25 cellular contexts compared by ENCODE assay signal in genomic region chr18:63088262-63088661, GRCh38.
"Had no signal": no experiment of that assay in that cellular context is flagged by ENCODE, and none has a peak within 500 bp of the region (broad histone marks: within the 10 kb centered on the region; RNA-seq: fewer than 3 reads in every experiment).

No MANE protein-coding gene starts in this region.

- H3K27ac Mint-ChIP-seq: activated CD4-positive, alpha-beta T cell treated with anti-CD3 and anti-CD28 coated beads, Interleukin-2, amount 10 ng/mL, durations not matched to agents 7 days and 5 days; activated CD8-positive, alpha-beta memory T cell treated with anti-CD3 and anti-CD28 coated beads, Interleukin-2, amount 10 ng/mL, durations not matched to agents 7 days and 5 days; activated CD8-positive, alpha-beta T cell treated with anti-CD3 and anti-CD28 coated beads for 36 hours; activated naive CD8-positive, alpha-beta T cell treated with anti-CD3 and anti-CD28 coated beads, Interleukin-2, amount 50 U/mL, for 24 hours; activated T-helper 1 cell treated with anti-CD3 and anti-CD28 coated beads, Interleukin-12 subunit alpha, Interleukin-12 subunit beta, Interleukin-2, Interleukin-4 antibody, amounts not matched to agents 30 ng/mL and 10 ng/mL and 1 ng/mL, durations not matched to agents 14 hours and 24 hours and 36 hours; immature natural killer cell; stimulated activated naive B cell treated with anti-CD40 and anti-IgM and Interleukin-4, amounts not matched to agents 10 μg/mL and 1 μg/mL and 100 μg/mL, for 72 hours had no signal

- H3K36me3 ChIP-seq: gastroesophageal sphincter, heart left ventricle, left ventricle myocardium inferior, thoracic aorta, upper lobe of right lung had no signal

- H3K4me1 Mint-ChIP-seq: activated CD4-positive, alpha-beta T cell treated with anti-CD3 and anti-CD28 coated beads, Interleukin-2, amount 10 ng/mL, durations not matched to agents 7 days and 5 days; activated CD8-positive, alpha-beta memory T cell treated with anti-CD3 and anti-CD28 coated beads, Interleukin-2, amount 10 ng/mL, durations not matched to agents 7 days and 5 days; activated naive CD8-positive, alpha-beta T cell treated with anti-CD3 and anti-CD28 coated beads, Interleukin-2, amount 50 U/mL, for 24 hours had no signal

- H3K27ac ChIP-seq: epithelial cell of prostate, gastroesophageal sphincter, heart left ventricle, left ventricle myocardium inferior, thoracic aorta, upper lobe of right lung, VCaP had no signal

- H3K4me1 ChIP-seq: heart left ventricle, left ventricle myocardium inferior, upper lobe of right lung had no signal

- H3K4me3 Mint-ChIP-seq: activated CD4-positive, alpha-beta T cell treated with anti-CD3 and anti-CD28 coated beads, Interleukin-2, amount 10 ng/mL, durations not matched to agents 7 days and 5 days; activated CD8-positive, alpha-beta memory T cell treated with anti-CD3 and anti-CD28 coated beads, Interleukin-2, amount 10 ng/mL, durations not matched to agents 7 days and 5 days; activated CD8-positive, alpha-beta T cell treated with anti-CD3 and anti-CD28 coated beads for 36 hours; activated naive CD8-positive, alpha-beta T cell treated with anti-CD3 and anti-CD28 coated beads, Interleukin-2, amount 50 U/mL, for 24 hours; activated T-helper 1 cell treated with anti-CD3 and anti-CD28 coated beads, Interleukin-12 subunit alpha, Interleukin-12 subunit beta, Interleukin-2, Interleukin-4 antibody, amounts not matched to agents 30 ng/mL and 10 ng/mL and 1 ng/mL, durations not matched to agents 14 hours and 24 hours and 36 hours; immature natural killer cell; nephron; stimulated activated naive B cell treated with anti-CD40 and anti-IgM and Interleukin-4, amounts not matched to agents 10 μg/mL and 1 μg/mL and 100 μg/mL, for 72 hours had no signal

- H3K36me3 Mint-ChIP-seq: activated CD8-positive, alpha-beta memory T cell treated with anti-CD3 and anti-CD28 coated beads, Interleukin-2, amount 10 ng/mL, durations not matched to agents 7 days and 5 days; immature natural killer cell; stimulated activated naive B cell treated with anti-CD40 and anti-IgM and Interleukin-4, amounts not matched to agents 10 μg/mL and 1 μg/mL and 100 μg/mL, for 72 hours had no signal

- H3K9me3 ChIP-seq: gastroesophageal sphincter, heart left ventricle, left ventricle myocardium inferior, thoracic aorta, upper lobe of right lung had no signal

- DNase-seq: activated CD4-positive, alpha-beta T cell treated with anti-CD3 and anti-CD28 coated beads, Interleukin-2, amount 10 ng/mL, durations not matched to agents 7 days and 5 days; activated CD4-positive, CD25-positive, alpha-beta regulatory T cell treated with anti-CD3 and anti-CD28 coated beads, Interleukin-2, amount 50 U/mL, for 72 hours; activated CD8-positive, alpha-beta memory T cell treated with anti-CD3 and anti-CD28 coated beads, Interleukin-2, amount 10 ng/mL, durations not matched to agents 7 days and 5 days; activated CD8-positive, alpha-beta T cell treated with anti-CD3 and anti-CD28 coated beads for 36 hours; activated gamma-delta T cell; activated naive CD4-positive, alpha-beta T cell treated with anti-CD3 and anti-CD28 coated beads, Interleukin-2, amount 50 U/mL, for 16 hours; activated naive CD8-positive, alpha-beta T cell treated with anti-CD3 and anti-CD28 coated beads, Interleukin-2, amount 50 U/mL, for 24 hours; activated T-cell treated with anti-CD3 and anti-CD28 coated beads for 4 hours; cerebellar nuclear complex; cortex of kidney; heart left ventricle; immature natural killer cell; left ventricle myocardium inferior; occipital lobe; posterior cingulate gyrus; stimulated activated CD4-positive, alpha-beta T cell treated with anti-CD3 and anti-CD28 coated beads, Interleukin-2, amount 100 ng/mL, for 48 hours; stimulated activated CD8-positive, alpha-beta memory T cell treated with anti-CD3 and anti-CD28 coated beads, Interleukin-4, amount 100 ng/mL, for 48 hours; stimulated activated naive B cell treated with anti-CD40 and anti-IgM and Interleukin-4, amounts not matched to agents 10 μg/mL and 1 μg/mL and 100 μg/mL, for 72 hours; upper lobe of right lung had no signal

- H3K4me3 ChIP-seq: gastroesophageal sphincter, heart left ventricle, left ventricle myocardium inferior, thoracic aorta, upper lobe of right lung had no signal

- H3K27me3 ChIP-seq: gastroesophageal sphincter, heart left ventricle, upper lobe of right lung had no signal

- H3K9me3 Mint-ChIP-seq: activated CD4-positive, alpha-beta T cell treated with anti-CD3 and anti-CD28 coated beads, Interleukin-2, amount 10 ng/mL, durations not matched to agents 7 days and 5 days; activated CD8-positive, alpha-beta T cell treated with anti-CD3 and anti-CD28 coated beads for 36 hours; activated naive CD8-positive, alpha-beta T cell treated with anti-CD3 and anti-CD28 coated beads, Interleukin-2, amount 50 U/mL, for 24 hours; activated T-helper 1 cell treated with anti-CD3 and anti-CD28 coated beads, Interleukin-12 subunit alpha, Interleukin-12 subunit beta, Interleukin-2, Interleukin-4 antibody, amounts not matched to agents 30 ng/mL and 10 ng/mL and 1 ng/mL, durations not matched to agents 14 hours and 24 hours and 36 hours; immature natural killer cell; nephron; stimulated activated naive B cell treated with anti-CD40 and anti-IgM and Interleukin-4, amounts not matched to agents 10 μg/mL and 1 μg/mL and 100 μg/mL, for 72 hours had no signal
